In genomic region chr4:143337600-143338287, GRCh38 we compare ENCODE assay signal across 8 cellular contexts. TPM values are rescaled to one million over a fixed set of nuclear protein-coding genes. Genes with fewer than 3 reads are reported as not detected.
DNase-seq lines count a peak whose midpoint lies in the region; ATAC-seq, FAIRE-seq and TF ChIP-seq lines count a peak whose summit lies in the region.

No MANE protein-coding gene starts in this region.

- H3K27me3 ChIP-seq in CD8-positive, alpha-beta T cell (ENCODE audit: insufficient read depth, low read length) = peaks cover 12% of the 10 kb centered on the region
- H3K27me3 ChIP-seq in cardiac muscle cell (no peaks in the 10 kb centered on the region), osteoblast (ENCODE audit: insufficient read depth, low read length) (no peaks in the 10 kb centered on the region)

- H3K79me2 ChIP-seq in osteoblast (ENCODE audit: insufficient read depth, low read length) = peaks cover 42% of the 10 kb centered on the region

- H3K27ac ChIP-seq in CD8-positive, alpha-beta T cell (ENCODE audit: low read depth, low read length) = no peak overlapping the region
- H3K27ac ChIP-seq in cardiac muscle cell = peak overlapping the region; percentile 91
- peak overlapping the region; percentile 42 for H3K27ac ChIP-seq in osteoblast (ENCODE audit: low read depth, low read length)

- no peak for DNase-seq in CD8-positive, alpha-beta T cell
- DNase-seq in HTR-8/SVneo (ENCODE audit: insufficient read length, low spot score) (peak; percentile 11), cardiac muscle cell (ENCODE audit: low read depth in 1 of 2, low spot score in 1 of 2) (peak; percentile 51 to 65), osteoblast (ENCODE audit: insufficient read length, low spot score, missing footprints) (no peak), foreskin melanocyte (no peak)
- no peak for DNase-seq in stimulated activated CD4-positive, alpha-beta T cell treated with anti-CD3 and anti-CD28 coated beads, Interleukin-2, amount 100 ng/mL, for 48 hours

- H3K27ac Mint-ChIP-seq in CD8-positive, alpha-beta T cell = no peak overlapping the region
- H3K27ac Mint-ChIP-seq in activated T-helper 17 cell treated with anti-CD3 and anti-CD28 coated beads, Interleukin-2, amount 50 U/mL, for 72 hours = no peak overlapping the region

- no peak for TF ChIP-seq CTCF in CD8-positive, alpha-beta T cell (IDR thresholded peaks at IDR 0.05)
- TF ChIP-seq CTCF in cardiac muscle cell (IDR thresholded peaks at IDR 0.05; ENCODE audit: low read depth, low read length) = no peak
- TF ChIP-seq CTCF in osteoblast (IDR thresholded peaks at IDR 0.05; ENCODE audit: extremely low read depth, low read depth, low read length) = no peak

- H2AFZ ChIP-seq in osteoblast (ENCODE audit: low read length) = peak overlapping the region; percentile 78

- H3K4me1 Mint-ChIP-seq in CD8-positive, alpha-beta T cell (ENCODE audit: low read depth) = peaks cover 7% of the 10 kb centered on the region
- peaks cover 5% of the 10 kb centered on the region for H3K4me1 Mint-ChIP-seq in activated T-helper 17 cell treated with anti-CD3 and anti-CD28 coated beads, Interleukin-2, amount 50 U/mL, for 72 hours

- peak overlapping the region; percentile 37 for H3K4me3 ChIP-seq in CD8-positive, alpha-beta T cell (ENCODE audit: low read depth, low read length)
- H3K4me3 ChIP-seq in cardiac muscle cell = peak overlapping the region; percentile 97
- H3K4me3 ChIP-seq in osteoblast (ENCODE audit: insufficient read depth, low read length) = peak overlapping the region; percentile 91

- peaks cover 8% of the 10 kb centered on the region for H4K20me1 ChIP-seq in osteoblast (ENCODE audit: insufficient read depth, low read length)

- no peaks in the 10 kb centered on the region for H3K9me3 ChIP-seq in CD8-positive, alpha-beta T cell (ENCODE audit: low read length)
- H3K9me3 ChIP-seq in cardiac muscle cell (ENCODE audit: low read depth) (no peaks in the 10 kb centered on the region), osteoblast (ENCODE audit: low read depth, low read length) (no peaks in the 10 kb centered on the region)

- H3K36me3 Mint-ChIP-seq in CD8-positive, alpha-beta T cell = no peaks in the 10 kb centered on the region
- peaks cover 5% of the 10 kb centered on the region for H3K36me3 Mint-ChIP-seq in activated T-helper 17 cell treated with anti-CD3 and anti-CD28 coated beads, Interleukin-2, amount 50 U/mL, for 72 hours (ENCODE audit: low read depth)

- ATAC-seq in CD8-positive, alpha-beta T cell = no peak
- no peak for ATAC-seq in activated T-helper 17 cell treated with anti-CD3 and anti-CD28 coated beads, Interleukin-2, amount 50 U/mL, for 72 hours (replicated peaks)
- ATAC-seq in HG03095 (IDR thresholded peaks at IDR 0.05; ENCODE audit: unreplicated experiment) = no peak

- POLR2A ChIA-PET in CD8-positive, alpha-beta T cell (lab: Charles Lee) = interaction anchor here (0.5 kb wide), 1 partner anchor 498 kb away, joined by 3 read pairs; no protein-coding TSS in a partner anchor

- peak overlapping the region; percentile 88 for H3K4me2 ChIP-seq in osteoblast (ENCODE audit: insufficient read depth, low read length)

- CTCF ChIA-PET in CD8-positive, alpha-beta T cell (lab: Charles Lee) = no interaction called here

- H3K4me3 Mint-ChIP-seq in CD8-positive, alpha-beta T cell = peak overlapping the region; percentile 85
- peak overlapping the region; percentile 80 for H3K4me3 Mint-ChIP-seq in activated T-helper 17 cell treated with anti-CD3 and anti-CD28 coated beads, Interleukin-2, amount 50 U/mL, for 72 hours

- H3K4me1 ChIP-seq in CD8-positive, alpha-beta T cell (ENCODE audit: insufficient read depth, low read length) = peaks cover 4% of the 10 kb centered on the region
- peaks cover 27% of the 10 kb centered on the region for H3K4me1 ChIP-seq in cardiac muscle cell (ENCODE audit: low read depth)
- H3K4me1 ChIP-seq in osteoblast (ENCODE audit: insufficient read depth, low read length) = peaks cover 5% of the 10 kb centered on the region

- no peaks in the 10 kb centered on the region for H3K9me3 Mint-ChIP-seq in CD8-positive, alpha-beta T cell
- no peaks in the 10 kb centered on the region for H3K9me3 Mint-ChIP-seq in activated T-helper 17 cell treated with anti-CD3 and anti-CD28 coated beads, Interleukin-2, amount 50 U/mL, for 72 hours

- no peaks in the 10 kb centered on the region for H3K36me3 ChIP-seq in CD8-positive, alpha-beta T cell (ENCODE audit: insufficient read depth, low read length)
- H3K36me3 ChIP-seq in cardiac muscle cell (no peaks in the 10 kb centered on the region), osteoblast (ENCODE audit: insufficient read depth, low read length) (no peaks in the 10 kb centered on the region)

- intact Hi-C loops in CD8-positive, alpha-beta T cell (cut with DNase I, micrococcal nuclease) = no loop called here

- peaks cover 42% of the 10 kb centered on the region for H3K27me3 Mint-ChIP-seq in CD8-positive, alpha-beta T cell (ENCODE audit: low read depth)
- H3K27me3 Mint-ChIP-seq in activated T-helper 17 cell treated with anti-CD3 and anti-CD28 coated beads, Interleukin-2, amount 50 U/mL, for 72 hours = peaks cover 43% of the 10 kb centered on the region

- FAIRE-seq in HTR-8/SVneo (lab: Jason Lieb, UNC) = no peak

RNA-seq across cellular contexts. Expression of gene GAB1, which starts 1.1 kb away (rescaled TPM):
- total RNA-seq in CD8-positive, alpha-beta T cell = 1 to 10 TPM in 1 of 2 experiments, under 1 TPM in 1; 0.98 to 1.5 TPM
- total RNA-seq in activated T-helper 17 cell treated with anti-CD3 and anti-CD28 coated beads, Interleukin-2, amount 50 U/mL, for 72 hours = under 1 TPM; 0.32 to 0.48 TPM
- total RNA-seq in cardiac muscle cell (35.8 and 63.9 TPM in 2 replicates), osteoblast (20.6 and 23.3 TPM in 2 replicates)
- polyA plus RNA-seq in cardiac muscle cell = 11.9 and 16.0 TPM in 2 replicates

Comparison
In these comparisons a context has a peak if more than half of its experiments do, and no peak if none do; other contexts are left out.
1. DNase-seq: peak in HTR-8/SVneo (single experiment) and cardiac muscle cell (2 of 2); none in CD8-positive, alpha-beta T cell (0 of 7), osteoblast (single experiment), foreskin melanocyte (single experiment) and stimulated activated CD4-positive, alpha-beta T cell treated with anti-CD3 and anti-CD28 coated beads, Interleukin-2, amount 100 ng/mL, for 48 hours (0 of 2).
2. H3K4me3 ChIP-seq: peak in every context shown above with its lines; median percentile 97 in cardiac muscle cell; 91 in osteoblast; 37 in CD8-positive, alpha-beta T cell.